18 cellular contexts compared by ENCODE assay signal in the genomic region with DNA sequence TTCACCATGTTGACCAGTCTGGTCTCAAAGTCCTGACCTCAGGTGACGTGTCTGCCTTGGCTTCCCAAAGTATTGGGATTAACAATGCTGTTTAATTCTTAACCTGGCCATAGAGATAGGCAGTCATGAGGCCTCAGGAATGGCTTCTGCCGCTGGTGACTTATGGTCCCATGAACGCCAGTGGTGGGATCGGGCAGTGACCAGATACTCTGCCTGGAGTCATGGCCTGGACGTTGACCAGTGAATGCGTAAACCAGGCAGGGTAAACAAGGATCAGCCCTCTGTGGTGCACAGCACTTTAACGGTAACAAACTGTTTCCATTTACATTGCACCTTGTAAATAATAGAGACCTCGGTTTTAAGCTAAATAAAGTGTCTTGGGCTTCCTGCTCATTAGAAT. TPM values are rescaled to one million over a fixed set of nuclear protein-coding genes. Genes with fewer than 3 reads are reported as not detected.
DNase-seq lines count a peak whose midpoint lies in the region; ATAC-seq, FAIRE-seq and TF ChIP-seq lines count a peak whose summit lies in the region.
"Had no signal": no experiment of that assay in that cellular context is flagged by ENCODE, and none has a peak within 500 bp of the region (broad histone marks: within the 10 kb centered on the region; RNA-seq: fewer than 3 reads in every experiment).

No MANE protein-coding gene starts in this region.

- no peak for FAIRE-seq in K562 (lab: Jason Lieb, UNC)

- H3K36me3 ChIP-seq in K562 (ENCODE audit: control insufficient read depth, insufficient read depth, low read length) (no peaks in the 10 kb centered on the region), esophagus squamous epithelium (no peaks in the 10 kb centered on the region)
- H3K36me3 ChIP-seq: brain microvascular endothelial cell, Peyer's patch had no signal

- CTCF ChIA-PET in K562 (lab: Yijun Ruan, JAX; ENCODE audit: low intra/inter-chr PET ratio): interaction anchor here (0.5 to 0.8 kb wide), 3 partner anchors 132 to 818 kb away, joined by 3 read pairs; no protein-coding TSS in a partner anchor

- no peaks in the 10 kb centered on the region for H3K9me3 ChIP-seq in K562 (replicated peaks; ENCODE audit: control insufficient read depth, insufficient read depth, low read depth, low read length)
- H3K9me3 ChIP-seq in esophagus squamous epithelium: no peaks in the 10 kb centered on the region
- H3K9me3 ChIP-seq: Peyer's patch, spleen, tibial artery had no signal

- no peak overlapping the region for H2AFZ ChIP-seq in K562 (ENCODE audit: low read depth, low read length)

- H3K27me3 ChIP-seq in K562 (ENCODE audit: control insufficient read depth in 2 of 2, insufficient read depth in 2 of 2, low read length in 2 of 2) (peaks cover 2 to 20% of the 10 kb centered on the region in 2 experiments; a peak in 3 of 5 replicates), esophagus squamous epithelium (no peaks in the 10 kb centered on the region)
- H3K27me3 ChIP-seq: brain microvascular endothelial cell, dorsolateral prefrontal cortex, Peyer's patch, tibial artery had no signal

- H3K9ac ChIP-seq in K562 (ENCODE audit: insufficient read depth in 1 of 2, low read depth in 2 of 2, low read length in 2 of 2): no peak overlapping the region

- intact Hi-C loops in K562 (cut with micrococcal nuclease) (loop anchor here (1.0 to 10.0 kb wide), 5 partner anchors 68 to 1645 kb away; a partner anchor contains a TSS), esophagus squamous epithelium (cut with DNase I) (loop anchor here (10.0 kb wide), 2 partner anchors 395 to 625 kb away; no protein-coding TSS in a partner anchor)

- no peak overlapping the region for H3K4me3 ChIP-seq in K562
- no peak overlapping the region for H3K4me3 ChIP-seq in esophagus squamous epithelium
- H3K4me3 ChIP-seq: GM12878 had no signal

- 0 out of 2 replicates have a peak, but pooled peaks cover 2% of the 10 kb centered on the region for H4K20me1 ChIP-seq in K562 (replicated peaks; ENCODE audit: control insufficient read depth, insufficient read depth, low read length)

- in situ Hi-C loops in K562 (cut with MboI): loop anchor here (10.0 kb wide), 3 partner anchors 395 to 1645 kb away; no protein-coding TSS in a partner anchor

- TF ChIP-seq RAD21 in K562 (CRISPR knock-in tag; conservative IDR thresholded peaks at IDR 0.05 in 1 of 2, IDR thresholded peaks at IDR 0.05 in 1 of 2): no peak

- POLR2A ChIA-PET in K562 (lab: Yijun Ruan, JAX): interaction anchor here (0.7 kb wide), 1 partner anchor 12 kb away, joined by 4 read pairs; no protein-coding TSS in a partner anchor

- no peaks in the 10 kb centered on the region for H3K9me1 ChIP-seq in K562 (ENCODE audit: control insufficient read depth, insufficient read depth, low read length)

- H3K4me2 ChIP-seq in K562 (ENCODE audit: insufficient read depth, low read length): no peak overlapping the region

- DNase-seq in K562 (ENCODE audit: extremely low read depth in 1 of 4, low spot score in 3 of 4): no peak
- no peak for DNase-seq in occipital lobe (lab: John Stamatoyannopoulos, UW)
- DNase-seq in esophagus squamous epithelium (lab: John Stamatoyannopoulos, UW): no peak
- DNase-seq in activated T-cell treated with anti-CD3 and anti-CD28 coated beads, Interleukin-2, amount 50 U/mL, for 1 hour: no peak
- DNase-seq: DMS 273 treated with DMSO at 0.1 percent for 48 hours had no signal

- WGBS in K562 (ENCODE audit: insufficient coverage, low coverage, missing lambda C conversion rate): 11% methylated on average over 8 of the region's 8 CpGs
- 76 to 81% methylated on average over 5 to 8 of the region's 8 CpGs for WGBS in esophagus squamous epithelium, 2 donors

- BruUV-seq in K562 (replicated peaks; lab: Mats Ljungman, UMichigan): no TSS peak

- H3K27ac ChIP-seq in K562 (ENCODE audit: extremely low read depth, low read depth, low read length) (no peak overlapping the region), esophagus squamous epithelium (no peak overlapping the region)
- H3K27ac ChIP-seq: brain microvascular endothelial cell, dorsolateral prefrontal cortex, Peyer's patch, spleen, tibial artery had no signal

- no peak for TF ChIP-seq EP300 in K562 (IDR thresholded peaks at IDR 0.05; ENCODE audit: low read length)

- TF ChIP-seq CTCF in K562 (IDR thresholded peaks at IDR 0.05 in 2 of 3, conservative IDR thresholded peaks at IDR 0.05 in 1 of 3; ENCODE audit: insufficient read depth in 2 of 3, low read depth in 1 of 3, low read length in 3 of 3) (no peak), esophagus squamous epithelium (IDR thresholded peaks at IDR 0.05) (no peak)

- ATAC-seq in GM18505 (IDR thresholded peaks at IDR 0.05; ENCODE audit: unreplicated experiment) (peak; percentile 9), GM19455 (IDR thresholded peaks at IDR 0.05; ENCODE audit: unreplicated experiment) (peak; percentile 5), HG03354 (IDR thresholded peaks at IDR 0.05; ENCODE audit: poor library complexity, severe bottlenecking, unreplicated experiment) (peak; percentile 4), K562 (peak; percentile 11; the same call in 1 of the 3 replicates), GM18909 (IDR thresholded peaks at IDR 0.05; ENCODE audit: poor library complexity, unreplicated experiment) (no peak)

- no peak for TF ChIP-seq POLR2A in GM18505 (IDR thresholded peaks at IDR 0.05; ENCODE audit: borderline replicate concordance, extremely low read depth, insufficient read depth, insufficient read length)
- no peak for TF ChIP-seq POLR2A in K562 (conservative IDR thresholded peaks at IDR 0.05)
- no peak for TF ChIP-seq POLR2A in esophagus squamous epithelium (IDR thresholded peaks at IDR 0.05)

- no peaks in the 10 kb centered on the region for H3K79me2 ChIP-seq in K562 (ENCODE audit: control insufficient read depth, insufficient read depth, low read length)

- H3K4me1 ChIP-seq in K562 (replicated peaks in 1 of 2; ENCODE audit: control insufficient read depth in 2 of 2, insufficient read depth in 2 of 2, low read length in 2 of 2) (peaks cover 2 to 4% of the 10 kb centered on the region in 2 experiments; a peak in 3 of 5 replicates), esophagus squamous epithelium (peaks cover 0 to 6% (median 0%) of the 10 kb centered on the region in 3 donors)
- H3K4me1 ChIP-seq: Peyer's patch had no signal

TF ChIP-seq in K562, 482 proteins besides CTCF, POLR2A, EP300 and RAD21:
- TF ChIP-seq TAF7 (tag; IDR thresholded peaks at IDR 0.05) (no peak), SMAD4 (CRISPR knock-in tag; conservative IDR thresholded peaks at IDR 0.05) (no peak), RBM34 (IDR thresholded peaks at IDR 0.05; ENCODE audit: borderline replicate concordance, insufficient read depth, low read length) (no peak), FUS (optimal IDR thresholded peaks at IDR 0.05; ENCODE audit: low read depth, low read length) (no peak), CBFA2T3 (IDR thresholded peaks at IDR 0.05) (no peak), FOXA1 (IDR thresholded peaks at IDR 0.05; ENCODE audit: borderline replicate concordance) (no peak), TCFL5 (CRISPR knock-in tag; conservative IDR thresholded peaks at IDR 0.05) (no peak), PHTF2 (CRISPR knock-in tag; IDR thresholded peaks at IDR 0.05) (no peak), ZNF77 (CRISPR knock-in tag; IDR thresholded peaks at IDR 0.05) (no peak), POLR3G (IDR thresholded peaks at IDR 0.05; ENCODE audit: extremely low read depth, insufficient read length, insufficient replicate concordance) (no peak), E2F3 (CRISPR knock-in tag; IDR thresholded peaks at IDR 0.05) (no peak), SMAD3 (CRISPR knock-in tag; conservative IDR thresholded peaks at IDR 0.05) (no peak)
- TF ChIP-seq, protein P1, sequence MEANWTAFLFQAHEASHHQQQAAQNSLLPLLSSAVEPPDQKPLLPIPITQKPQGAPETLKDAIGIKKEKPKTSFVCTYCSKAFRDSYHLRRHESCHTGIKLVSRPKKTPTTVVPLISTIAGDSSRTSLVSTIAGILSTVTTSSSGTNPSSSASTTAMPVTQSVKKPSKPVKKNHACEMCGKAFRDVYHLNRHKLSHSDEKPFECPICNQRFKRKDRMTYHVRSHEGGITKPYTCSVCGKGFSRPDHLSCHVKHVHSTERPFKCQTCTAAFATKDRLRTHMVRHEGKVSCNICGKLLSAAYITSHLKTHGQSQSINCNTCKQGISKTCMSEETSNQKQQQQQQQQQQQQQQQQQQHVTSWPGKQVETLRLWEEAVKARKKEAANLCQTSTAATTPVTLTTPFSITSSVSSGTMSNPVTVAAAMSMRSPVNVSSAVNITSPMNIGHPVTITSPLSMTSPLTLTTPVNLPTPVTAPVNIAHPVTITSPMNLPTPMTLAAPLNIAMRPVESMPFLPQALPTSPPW (CRISPR knock-in tag; IDR thresholded peaks at IDR 0.05): no peak

RNA-seq across cellular contexts. Expression of a gene that starts 23.0 kb away (rescaled TPM):
- total RNA-seq in K562 (2011; cell fraction: chromatin; rRNA removed; ENCODE audit: low replicate concordance): not detected in 2 replicates
- total RNA-seq in K562 (2011; cell fraction: nucleolus; rRNA removed): 0.17 TPM in 1 of 2 replicates, not detected in the other
- 0.08 TPM in 1 of 2 replicates, not detected in the other for total RNA-seq in K562 (2011; cell fraction: nucleoplasm; rRNA removed)
- not detected in 2 replicates for total RNA-seq in K562 (2014; rRNA removed)
- not detected in 2 replicates for total RNA-seq in K562 (2014; rRNA removed; fragmentation: Illumina TruSeq; extraction: Trizol)
- not detected in 2 replicates for total RNA-seq in K562 (2015; rRNA removed; fragmentation: Illumina TruSeq; extraction: Trizol)
- total RNA-seq in K562 (2021): 0.11 TPM in 1 of 2 replicates, not detected in the other
- polyA plus RNA-seq in K562 (2011; rRNA removed): 0.14 TPM in 1 of 2 replicates, not detected in the other
- 0.03 and 0.10 TPM in 2 replicates for polyA plus RNA-seq in K562 (2011; cell fraction: cytosol; rRNA removed)
- polyA plus RNA-seq in K562 (2011; cell fraction: nucleus; rRNA removed): 0.06 TPM in 1 of 2 replicates, not detected in the other
- polyA plus RNA-seq in K562 (2012): 0.08 TPM in 1 of 2 replicates, not detected in the other
- not detected in 2 replicates for polyA plus RNA-seq in K562 (2014; fragmentation: Illumina TruSeq; extraction: Trizol)
- under 1 TPM in 1 of 2 experiments, not detected in 1; 0.07 TPM for polyA plus RNA-seq in K562 (2014; fragmentation: Nextera tagmentation; extraction: Ambion mirVana)
- polyA plus RNA-seq in K562 (2014; rRNA removed): not detected in 2 replicates
- polyA minus RNA-seq in K562 (2011; rRNA and poly(A)+ RNA removed): 0.56 TPM in 1 of 2 replicates, not detected in the other
- polyA minus RNA-seq in K562 (2011; cell fraction: cytosol; rRNA and poly(A)+ RNA removed): 0.29 and 1.8 TPM in 2 replicates
- polyA minus RNA-seq in K562 (2011; cell fraction: nucleus; rRNA and poly(A)+ RNA removed): 0.13 TPM in 1 of 2 replicates, not detected in the other
- total RNA-seq in occipital lobe: 9.4 TPM
- total RNA-seq in esophagus squamous epithelium: 10 to 100 TPM in 1 of 4 donors, 1 to 10 TPM in 3; 2.3 to 12.2 (median 4.9) TPM
- total RNA-seq: A172; CD4-positive, alpha-beta memory T cell had no signal
- polyA plus RNA-seq: CD4-positive, alpha-beta memory T cell; naive thymus-derived CD4-positive, alpha-beta T cell had no signal
